8 cellular contexts compared by ENCODE assay signal in genomic region chr21:42850866-42851391, GRCh38. TPM values are rescaled to one million over a fixed set of nuclear protein-coding genes. Genes with fewer than 3 reads are reported as not detected.
DNase-seq lines count a peak whose midpoint lies in the region; ATAC-seq, FAIRE-seq and TF ChIP-seq lines count a peak whose summit lies in the region.

No MANE protein-coding gene starts in this region.

- WGBS in small intestine, 3 donors, result 81 to 90% (median 83%) methylated on average over 20 to 21 of the region's 21 CpGs

- no peaks in the 10 kb centered on the region for H3K27me3 ChIP-seq in small intestine (ENCODE audit: control insufficient read depth in 2 of 2, insufficient read depth in 2 of 2, low read length in 2 of 2)

- H3K4me3 ChIP-seq in LNCaP clone FGC (ENCODE audit: low read depth, low read length) (no peak overlapping the region), mucosa of descending colon (no peak overlapping the region), small intestine (ENCODE audit: low read depth in 1 of 2, low read length in 2 of 2) (no peak overlapping the region)

- ATAC-seq in mucosa of descending colon, result peak; percentile 58

- DNase-seq in ELR (ENCODE audit: low read depth), result peak; percentile 15
- DNase-seq in LNCaP clone FGC (ENCODE audit: low read depth), result no peak
- peak; percentile 5 for DNase-seq in amniotic epithelial cell (ENCODE audit: low read depth)
- DNase-seq in mucosa of descending colon, result peak in 2 of 3 donors; percentile 22 to 50
- DNase-seq in NCI-H1436 treated with DMSO at 0.1 percent for 48 hours (lab: John Stamatoyannopoulos, UW), result no peak
- no peak for DNase-seq in NCI-H2107 treated with DMSO at 0.1 percent for 48 hours (lab: John Stamatoyannopoulos, UW; ENCODE audit: unreplicated experiment)
- DNase-seq in hippocampal formation (lab: John Stamatoyannopoulos, UW), result no peak
- DNase-seq in small intestine, result no peak

- peaks cover 4% of the 10 kb centered on the region for H3K36me3 ChIP-seq in mucosa of descending colon (ENCODE audit: low read depth)
- peaks cover 30 to 34% of the 10 kb centered on the region in 2 donors for H3K36me3 ChIP-seq in small intestine (ENCODE audit: control insufficient read depth in 2 of 2, insufficient read depth in 2 of 2, low read length in 2 of 2)

- H3K27ac ChIP-seq in small intestine (ENCODE audit: low read depth in 1 of 2, low read length in 1 of 2), result no peak overlapping the region

- FAIRE-seq in small intestine (lab: Jason Lieb, UNC), result no peak

- intact Hi-C loops in mucosa of descending colon (cut with DNase I, micrococcal nuclease), result no loop called here

- TF ChIP-seq CTCF in LNCaP clone FGC (IDR thresholded peaks at IDR 0.05; ENCODE audit: control insufficient read depth, extremely low read depth, insufficient read depth) (peak; percentile 52), mucosa of descending colon (IDR thresholded peaks at IDR 0.05) (no peak)

- no peaks in the 10 kb centered on the region for H3K4me1 ChIP-seq in mucosa of descending colon (ENCODE audit: low read depth)
- no peaks in the 10 kb centered on the region for H3K4me1 ChIP-seq in small intestine (ENCODE audit: control insufficient read depth in 2 of 2, insufficient read depth in 1 of 2, low read depth in 1 of 2, low read length in 1 of 2)

- H3K9me3 ChIP-seq in mucosa of descending colon (no peaks in the 10 kb centered on the region), small intestine (ENCODE audit: control insufficient read depth, low read depth) (no peaks in the 10 kb centered on the region)

RNA-seq across cellular contexts. Expression of gene WDR4, which starts 28.4 kb away (rescaled TPM):
- 10 to 100 TPM; 16.1 to 16.7 (median 16.5) TPM for total RNA-seq in mucosa of descending colon
- 10 to 100 TPM in 1 of 3 donors, 1 to 10 TPM in 2; 3.5 to 20.7 (median 4.0) TPM for polyA plus RNA-seq in small intestine

RNA-seq across cellular contexts. Expression of gene NDUFV3, which starts 42.2 kb away (rescaled TPM):
- total RNA-seq in mucosa of descending colon, result 10 to 100 TPM; 36.9 to 54.4 (median 38.5) TPM
- 10 to 100 TPM; 15.9 to 20.1 (median 18.6) TPM for polyA plus RNA-seq in small intestine

Comparison
In these comparisons a context has a peak if more than half of its experiments do, and no peak if none do; other contexts are left out.
1. DNase-seq: peak in ELR (single experiment), amniotic epithelial cell (single experiment) and mucosa of descending colon (2 of 3); none in LNCaP clone FGC (single experiment), NCI-H1436 treated with DMSO at 0.1 percent for 48 hours (single experiment), NCI-H2107 treated with DMSO at 0.1 percent for 48 hours (single experiment), hippocampal formation (0 of 2) and small intestine (single experiment).